In the genomic region with DNA sequence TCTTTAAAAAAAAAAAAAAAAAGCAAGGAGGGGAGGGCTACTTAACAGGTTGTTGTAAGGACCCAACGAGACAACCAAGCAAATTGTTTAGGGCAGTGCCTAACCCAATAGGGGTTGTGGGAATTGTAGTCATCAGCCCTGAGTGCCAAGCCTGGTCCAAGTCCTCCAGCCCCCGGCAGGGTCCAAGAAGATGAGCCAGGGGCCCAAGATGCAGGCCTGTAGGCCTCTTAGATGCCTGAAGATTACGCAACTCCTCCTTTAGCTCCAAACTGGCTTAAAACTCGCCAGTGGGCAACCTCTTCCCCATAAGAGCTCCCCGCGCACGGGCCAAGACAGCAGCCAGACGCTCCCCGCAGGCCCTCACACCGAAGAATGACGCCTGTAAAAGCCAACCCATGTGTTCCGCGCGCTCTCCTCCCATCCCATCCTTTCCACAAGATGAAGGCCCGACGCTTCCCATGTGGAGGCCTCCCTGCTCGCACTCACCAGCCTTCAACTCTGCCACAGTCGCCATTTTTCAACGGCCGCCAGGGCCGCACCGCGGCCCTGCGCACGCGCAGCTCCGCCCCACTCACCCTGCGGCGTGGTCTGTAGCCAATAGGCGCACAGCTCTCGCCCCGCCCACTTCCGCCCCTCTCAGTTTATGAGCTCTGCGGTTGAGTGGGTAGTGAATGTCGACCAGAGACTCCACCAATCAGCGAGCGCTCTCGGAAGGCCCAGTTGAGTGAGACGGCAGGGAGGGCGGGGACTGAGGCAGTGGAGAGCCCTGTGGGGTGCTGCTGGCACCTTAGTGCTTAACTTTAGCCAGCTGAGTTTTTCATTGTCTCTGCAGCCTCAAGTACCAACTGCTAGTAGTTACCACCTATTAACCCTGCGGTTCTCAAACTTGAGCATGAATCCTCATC, we compare ENCODE assay signal across 8 cellular contexts. TPM values are rescaled to one million over a fixed set of nuclear protein-coding genes. Genes with fewer than 3 reads are reported as not detected.
DNase-seq lines count a peak whose midpoint lies in the region; ATAC-seq and TF ChIP-seq lines count a peak whose summit lies in the region.

A gene with protein sequence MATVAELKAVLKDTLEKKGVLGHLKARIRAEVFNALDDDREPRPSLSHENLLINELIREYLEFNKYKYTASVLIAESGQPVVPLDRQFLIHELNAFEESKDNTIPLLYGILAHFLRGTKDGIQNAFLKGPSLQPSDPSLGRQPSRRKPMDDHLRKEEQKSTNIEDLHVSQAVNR (minus strand): TSS at position 532 of the 905 bp plus-strand sequence. CDS start 18 bp downstream, at position 514.

- H3K4me3 ChIP-seq in GM12875 (ENCODE audit: low read depth, low read length) = peak within 1 kb of the TSS; percentile 59
- peak within 1 kb of the TSS; percentile 98 for H3K4me3 ChIP-seq in adipocyte (ENCODE audit: low read length)
- peak within 1 kb of the TSS; percentile 78 to 99 (median 88) for H3K4me3 ChIP-seq in upper lobe of left lung

- H3K36me3 ChIP-seq in adipocyte (ENCODE audit: control insufficient read depth, insufficient read depth, low read length, severe bottlenecking) (peaks cover 5% of the 10 kb centered on the region), upper lobe of left lung (peaks cover 0 to 5% (median 4%) of the 10 kb centered on the region in 4 donors)

- TF ChIP-seq CTCF in GM12875 (IDR thresholded peaks at IDR 0.05; ENCODE audit: borderline replicate concordance, insufficient read depth, low read depth, low read length) (no peak), upper lobe of left lung (IDR thresholded peaks at IDR 0.05) (peak; percentile 16 to 81 (median 64))

- intact Hi-C loops in cardiac septum (cut with DNase I) = loop anchor here (5.0 kb wide), 1 partner anchor 59 kb away; a partner anchor contains a TSS
- intact Hi-C loops in posterior cingulate gyrus (cut with DNase I) = no loop called here

- peak within 1 kb of the TSS; percentile 97 for H3K9ac ChIP-seq in adipocyte (ENCODE audit: low read length)

- H3K27ac ChIP-seq in upper lobe of left lung = peak within 1 kb of the TSS; percentile 85 to 91 (median 89)

- H3K27me3 ChIP-seq in adipocyte (replicated peaks; ENCODE audit: control insufficient read depth, insufficient read depth, low read length) (no peaks in the 10 kb centered on the region), upper lobe of left lung (no peaks in the 10 kb centered on the region)

- H3K4me1 ChIP-seq in adipocyte (ENCODE audit: control insufficient read depth, insufficient read depth, low read length) (peaks cover 22% of the 10 kb centered on the region), upper lobe of left lung (peaks cover 13 to 33% (median 20%) of the 10 kb centered on the region in 4 donors)

- H3K9me3 ChIP-seq in adipocyte (ENCODE audit: control insufficient read depth, low read length) (no peaks in the 10 kb centered on the region), upper lobe of left lung (no peaks in the 10 kb centered on the region)

- 0 to 1% methylated on average over 31 to 34 of the region's 41 CpGs for whole genome bisulfite sequencing in upper lobe of left lung, 2 donors

- peak in 3 of 4 donors; percentile 47 to 85 (median 60) for TF ChIP-seq POLR2A in upper lobe of left lung (IDR thresholded peaks at IDR 0.05)

- no peak for TF ChIP-seq EP300 in upper lobe of left lung (IDR thresholded peaks at IDR 0.05)

- DNase-seq in NCI-H1436 (lab: John Stamatoyannopoulos, UW) = peak; percentile 99
- DNase-seq in T follicular helper cell (ENCODE audit: low read depth) = peak; percentile 99
- peak; percentile 100 for DNase-seq in adipocyte (ENCODE audit: low read depth)
- peak; percentile 99 for DNase-seq in cardiac septum (ENCODE audit: low spot score)
- DNase-seq in posterior cingulate gyrus = peak; percentile 98 to 100 (median 99)
- peak; percentile 99 to 100 for DNase-seq in upper lobe of left lung

- ATAC-seq in HG02798 (IDR thresholded peaks at IDR 0.05; ENCODE audit: poor library complexity, unreplicated experiment) (peak; percentile 99), upper lobe of left lung (ENCODE audit: low FRiP score in 2 of 2) (peak; percentile 100)

RNA-seq across cellular contexts. Expression of the gene that starts here (rescaled TPM):
- total RNA-seq in cardiac septum (28.1 TPM), upper lobe of left lung (10 to 100 TPM in 5 of 6 donors, 1 to 10 TPM in 1; 7.7 to 45.2 (median 28.5) TPM)

Comparison
In these comparisons a context has a peak if more than half of its experiments do, and no peak if none do; other contexts are left out.
1. Peak in every context shown above with its lines: DNase-seq, ATAC-seq, H3K4me3 ChIP-seq and H3K27ac ChIP-seq.